1 cellular context compared by ENCODE assay signal in the genomic region with DNA sequence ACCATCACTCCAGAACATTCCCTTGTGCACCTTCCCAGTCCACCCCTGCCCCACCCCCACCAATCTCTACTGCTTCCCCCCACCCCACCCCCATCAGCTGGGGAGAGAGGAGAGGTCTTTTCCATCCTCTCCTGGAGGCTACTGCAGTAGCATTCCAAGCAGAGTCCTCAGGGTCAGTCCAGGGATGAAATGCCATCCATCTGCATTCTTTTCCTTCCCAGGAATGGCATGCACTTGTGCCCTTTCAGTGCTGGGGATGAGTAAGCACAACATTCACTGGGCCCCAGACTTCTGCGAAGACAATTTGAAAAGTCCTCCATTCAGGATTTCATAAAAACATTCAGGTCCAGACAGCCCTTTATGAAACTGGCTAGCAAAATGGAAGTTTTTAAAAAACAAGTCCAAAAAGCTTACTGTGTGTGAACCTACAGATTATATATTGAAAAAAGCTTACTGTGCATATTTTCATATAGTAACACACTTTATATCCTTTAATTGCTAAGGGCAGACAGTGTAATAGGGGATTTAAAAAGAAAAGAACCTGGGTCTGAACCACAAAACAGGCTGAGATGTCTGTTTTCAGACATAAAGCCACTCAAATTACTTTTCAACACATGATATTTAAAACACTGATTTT.
TF ChIP-seq lines count a peak whose summit lies in the region.

No MANE protein-coding gene starts in this region.

TF ChIP-seq in HCT116, 20 proteins besides CTCF, POLR2A, EP300 and RAD21 (continued from another document):
- no peak for TF ChIP-seq REST (IDR thresholded peaks at IDR 0.05; ENCODE audit: low read depth)
- TF ChIP-seq FOSL1 (IDR thresholded peaks at IDR 0.05; ENCODE audit: low read depth), result peak; percentile 37; the same call in 1 of the 2 replicates
- no peak for TF ChIP-seq CBX3 (IDR thresholded peaks at IDR 0.05; ENCODE audit: low read depth)
- TF ChIP-seq ELF1 (IDR thresholded peaks at IDR 0.05; ENCODE audit: borderline replicate concordance, low read depth), result no peak
- TF ChIP-seq, protein P1, sequence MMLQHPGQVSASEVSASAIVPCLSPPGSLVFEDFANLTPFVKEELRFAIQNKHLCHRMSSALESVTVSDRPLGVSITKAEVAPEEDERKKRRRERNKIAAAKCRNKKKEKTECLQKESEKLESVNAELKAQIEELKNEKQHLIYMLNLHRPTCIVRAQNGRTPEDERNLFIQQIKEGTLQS (IDR thresholded peaks at IDR 0.05), result no peak
- no peak for TF ChIP-seq EZH2phosphoT487 (IDR thresholded peaks at IDR 0.05; ENCODE audit: borderline replicate concordance)
- TF ChIP-seq ZFX (IDR thresholded peaks at IDR 0.05), result no peak
- no peak for TF ChIP-seq CEBPB (IDR thresholded peaks at IDR 0.05; ENCODE audit: low read depth)
- no peak for TF ChIP-seq EGR1 (IDR thresholded peaks at IDR 0.05; ENCODE audit: low read depth)
- peak; percentile 42; the same call in 1 of the 2 replicates for TF ChIP-seq MAX (IDR thresholded peaks at IDR 0.05)
